9 cellular contexts compared by ENCODE assay signal in the genomic region with DNA sequence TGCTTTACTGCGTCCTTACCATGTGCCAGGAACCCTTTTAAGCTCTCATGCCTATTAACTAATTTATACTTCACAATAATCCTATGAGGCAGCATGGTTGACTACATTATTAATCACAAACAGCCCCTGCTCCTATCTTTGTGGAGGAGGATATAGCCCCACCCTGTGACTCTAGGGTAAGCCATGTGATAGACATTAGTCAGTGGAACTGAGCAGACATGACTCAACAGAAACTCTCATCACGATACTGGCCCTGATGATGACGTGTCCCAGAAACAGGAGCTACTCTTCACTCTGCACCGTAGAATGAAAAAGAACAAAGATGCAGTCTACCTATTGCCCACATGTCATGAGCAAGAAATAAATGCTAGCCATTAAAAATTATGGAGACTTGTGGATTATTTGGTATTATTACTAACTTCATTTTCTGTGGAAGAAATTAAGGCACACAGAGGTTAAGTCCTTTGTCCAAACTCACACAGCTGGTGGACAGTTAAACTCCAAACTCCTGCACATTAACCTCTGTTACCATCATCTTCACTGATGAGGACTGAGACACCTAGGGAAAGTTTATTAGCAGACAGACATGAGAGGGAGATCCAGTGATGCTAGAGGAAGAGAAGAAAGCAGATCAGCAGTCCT. TPM values are rescaled to one million over a fixed set of nuclear protein-coding genes. Genes with fewer than 3 reads are reported as not detected.
DNase-seq lines count a peak whose midpoint lies in the region; ATAC-seq and TF ChIP-seq lines count a peak whose summit lies in the region.
"Had no signal": no experiment of that assay in that cellular context is flagged by ENCODE, and none has a peak within 500 bp of the region (broad histone marks: within the 10 kb centered on the region; RNA-seq: fewer than 3 reads in every experiment).

No MANE protein-coding gene starts in this region.

- no peaks in the 10 kb centered on the region for H3K4me1 ChIP-seq in mucosa of descending colon (ENCODE audit: low read depth)
- peaks cover 8% of the 10 kb centered on the region for H3K4me1 ChIP-seq in suprapubic skin

- peak; percentile 26 for ATAC-seq in mucosa of descending colon
- no peak for ATAC-seq in GM18873 (IDR thresholded peaks at IDR 0.05; ENCODE audit: low FRiP score, unreplicated experiment)

- DNase-seq in EL (peak; percentile 95), HS-5 (ENCODE audit: low read depth) (peak; percentile 89), astrocyte of the hippocampus (ENCODE audit: low read depth, low spot score) (peak; percentile 78), mucosa of descending colon (no peak), superior temporal gyrus (ENCODE audit: extremely low spot score) (no peak), suprapubic skin (ENCODE audit: low spot score in 2 of 2) (no peak), DMS114 treated with DMSO at 0.1 percent for 48 hours (lab: John Stamatoyannopoulos, UW; ENCODE audit: unreplicated experiment) (no peak)
- DNase-seq: NCI-H1092 had no signal

- H3K4me3 ChIP-seq in mucosa of descending colon (no peak overlapping the region), suprapubic skin (no peak overlapping the region)

- TF ChIP-seq POLR2A in suprapubic skin (IDR thresholded peaks at IDR 0.05) = no peak

- no peaks in the 10 kb centered on the region for H3K9me3 ChIP-seq in mucosa of descending colon
- H3K9me3 ChIP-seq in suprapubic skin = no peaks in the 10 kb centered on the region

- no peak overlapping the region for H3K27ac ChIP-seq in suprapubic skin

- TF ChIP-seq CTCF in mucosa of descending colon (IDR thresholded peaks at IDR 0.05) (no peak), suprapubic skin (IDR thresholded peaks at IDR 0.05) (no peak)

- 65% methylated on average over 4 of the region's 4 CpGs for WGBS in suprapubic skin

- no peaks in the 10 kb centered on the region for H3K27me3 ChIP-seq in suprapubic skin

- TF ChIP-seq EP300 in suprapubic skin (IDR thresholded peaks at IDR 0.05) = no peak

- H3K36me3 ChIP-seq in mucosa of descending colon (ENCODE audit: low read depth) (no peaks in the 10 kb centered on the region), suprapubic skin (no peaks in the 10 kb centered on the region)

- intact Hi-C loops in mucosa of descending colon (cut with DNase I, micrococcal nuclease) = no loop called here

RNA-seq across cellular contexts. Expression of a gene that starts 51.2 kb away (rescaled TPM):
- 1 to 10 TPM in 1 of 3 donors, under 1 TPM in 2; 0.49 to 1.0 (median 0.57) TPM for total RNA-seq in mucosa of descending colon
- 1 to 10 TPM in 2 of 4 donors, under 1 TPM in 2; 0.53 to 2.3 (median 0.94) TPM for total RNA-seq in suprapubic skin

Comparison
In these comparisons a context has a peak if more than half of its experiments do, and no peak if none do; other contexts are left out.
1. DNase-seq: peak in EL (single experiment), HS-5 (single experiment) and astrocyte of the hippocampus (single experiment); none in mucosa of descending colon (0 of 3), superior temporal gyrus (single experiment), suprapubic skin (0 of 2) and DMS114 treated with DMSO at 0.1 percent for 48 hours (single experiment).